7 cellular contexts compared by ENCODE assay signal in genomic region chr22:44619560-44620128, GRCh38.
DNase-seq lines count a peak whose midpoint lies in the region; ATAC-seq, FAIRE-seq and TF ChIP-seq lines count a peak whose summit lies in the region.
"Not testable (repeated sequence)": the region's sequence is repeated elsewhere in the genome, so short reads cannot be mapped to it uniquely, and the experiment has no call there.

No MANE protein-coding gene starts in this region.

- TF ChIP-seq CTCF in IMR-90 (conservative IDR thresholded peaks at IDR 0.05; ENCODE audit: low read depth, low read length); astrocyte (IDR thresholded peaks at IDR 0.05; ENCODE audit: insufficient read depth, low read depth, low read length); neural progenitor cell (IDR thresholded peaks at IDR 0.05): not testable (repeated sequence)

- H3K14ac ChIP-seq in IMR-90 (replicated peaks; ENCODE audit: low read depth, low read length), result not testable (repeated sequence)

- CTCF ChIA-PET in CD8-positive, alpha-beta memory T cell (lab: Charles Lee); IMR-90 (lab: Yijun Ruan, JAX): not testable (repeated sequence)

- peaks cover 12% of the 10 kb centered on the region for H3K9me1 ChIP-seq in IMR-90 (ENCODE audit: insufficient read depth, low read length)

- not testable (repeated sequence) for H2BK120ac ChIP-seq in IMR-90 (ENCODE audit: low read depth, low read length)

- H3K36me3 ChIP-seq in CD8-positive, alpha-beta memory T cell (ENCODE audit: insufficient read depth, low read length); IMR-90 (ENCODE audit: control insufficient read depth, insufficient read depth, low read length); astrocyte (ENCODE audit: insufficient read depth, low read length); effector memory CD4-positive, alpha-beta T cell (ENCODE audit: control insufficient read depth, insufficient read depth, low read length); neural progenitor cell; skeletal muscle satellite cell (ENCODE audit: insufficient read depth, low read length): not testable (repeated sequence)

- not testable (repeated sequence) for TF ChIP-seq RAD21 in IMR-90 (IDR thresholded peaks at IDR 0.05; ENCODE audit: low read length)

- POLR2A ChIA-PET in CD8-positive, alpha-beta memory T cell (lab: Charles Lee); IMR-90 (lab: Charles Lee; ENCODE audit: unreplicated experiment): not testable (repeated sequence)

- H3F3A ChIP-seq in neural progenitor cell (ENCODE audit: low read depth), result peaks cover 11% of the 10 kb centered on the region

- BruUV-seq in IMR-90 (replicated peaks; lab: Mats Ljungman, UMichigan), result not testable (repeated sequence)

- not testable (repeated sequence) for H3K9ac ChIP-seq in IMR-90 (ENCODE audit: low read depth, low read length); neural progenitor cell; skeletal muscle satellite cell (ENCODE audit: low read depth, low read length)
- peak overlapping the region; percentile 46 for H3K9ac ChIP-seq in astrocyte (ENCODE audit: low read length)

- not testable (repeated sequence) for H3K4me3 Mint-ChIP-seq in CD8-positive, alpha-beta memory T cell; astrocyte (ENCODE audit: unreplicated experiment); neural progenitor cell

- H2BK15ac ChIP-seq in IMR-90 (ENCODE audit: low read depth, low read length), result not testable (repeated sequence)

- not testable (repeated sequence) for H3K27me3 ChIP-seq in CD8-positive, alpha-beta memory T cell (ENCODE audit: insufficient read depth, low read length, poor library complexity, severe bottlenecking); IMR-90 (ENCODE audit: control insufficient read depth, insufficient read depth, low read length); astrocyte (ENCODE audit: insufficient read depth, low read length); effector memory CD4-positive, alpha-beta T cell (replicated peaks; ENCODE audit: control insufficient read depth, insufficient read depth, low read length, poor library complexity, severe bottlenecking); neural progenitor cell; skeletal muscle satellite cell (ENCODE audit: control insufficient read depth, insufficient read depth, low read length)

- not testable (repeated sequence) for TF ChIP-seq POLR2A in IMR-90 (IDR thresholded peaks at IDR 0.05; ENCODE audit: low read depth, low read length)

- not testable (repeated sequence) for H3K4me2 ChIP-seq in IMR-90 (ENCODE audit: low read depth, low read length); neural progenitor cell
- H3K4me2 ChIP-seq in astrocyte (ENCODE audit: low read length), result peak overlapping the region; percentile 59
- H3K4me2 ChIP-seq in skeletal muscle satellite cell (ENCODE audit: low read length), result peak overlapping the region; percentile 55

- not testable (repeated sequence) for H3K27ac Mint-ChIP-seq in CD8-positive, alpha-beta memory T cell; astrocyte (ENCODE audit: unreplicated experiment); neural progenitor cell

- not testable (repeated sequence) for FAIRE-seq in astrocyte (lab: Jason Lieb, UNC)

- peak overlapping the region; percentile 41 for H3K4me3 ChIP-seq in CD8-positive, alpha-beta memory T cell (ENCODE audit: low read length)
- not testable (repeated sequence) for H3K4me3 ChIP-seq in IMR-90 (ENCODE audit: insufficient read depth, low read depth, low read length); astrocyte (ENCODE audit: insufficient read depth, low read depth, low read length); effector memory CD4-positive, alpha-beta T cell (ENCODE audit: insufficient read depth, low read depth, low read length, poor library complexity, severe bottlenecking); neural progenitor cell
- H3K4me3 ChIP-seq in skeletal muscle satellite cell (ENCODE audit: low read length), result peak overlapping the region; percentile 13

- H4K8ac ChIP-seq in IMR-90 (ENCODE audit: low read depth in 2 of 2, low read length in 2 of 2), result 0 out of 4 replicates have a peak overlapping the region, but pooled peaks of 1 of the 2 experiments have one; percentile 10

- peak overlapping the region; percentile 42 for H2AK9ac ChIP-seq in IMR-90 (replicated peaks; ENCODE audit: low read depth, low read length, poor library complexity)

- not testable (repeated sequence) for ATAC-seq in IMR-90 (ENCODE audit: low read depth); left ventricle myocardium superior

- in situ Hi-C loops in IMR-90 (cut with MboI; ENCODE audit: low sequenced_read_pairs), result loop anchor here (5.0 to 10.0 kb wide), 2 partner anchors 305 to 532 kb away; partner anchors contain the start of gene SHISAL1

- not testable (repeated sequence) for H3K9me3 ChIP-seq in CD8-positive, alpha-beta memory T cell (ENCODE audit: low read length); IMR-90 (ENCODE audit: control insufficient read depth, insufficient read depth, low read length); astrocyte (ENCODE audit: insufficient read depth, low read depth, low read length); effector memory CD4-positive, alpha-beta T cell (ENCODE audit: control insufficient read depth, low read length); neural progenitor cell (ENCODE audit: low read depth); skeletal muscle satellite cell (replicated peaks; ENCODE audit: low read length)

- peak overlapping the region; percentile 64 for H3K27ac ChIP-seq in CD8-positive, alpha-beta memory T cell (ENCODE audit: low read depth, low read length)
- not testable (repeated sequence) for H3K27ac ChIP-seq in IMR-90 (ENCODE audit: insufficient read depth, low read length); astrocyte (ENCODE audit: low read depth, low read length); neural progenitor cell
- peak overlapping the region; percentile 26 for H3K27ac ChIP-seq in effector memory CD4-positive, alpha-beta T cell (ENCODE audit: insufficient read depth, low read length, poor library complexity, severe bottlenecking)

- not testable (repeated sequence) for H3K36me3 Mint-ChIP-seq in CD8-positive, alpha-beta memory T cell; astrocyte (ENCODE audit: low read depth, unreplicated experiment); neural progenitor cell

- H3K4me1 ChIP-seq in CD8-positive, alpha-beta memory T cell (ENCODE audit: insufficient read depth, low read length), result peaks cover 26% of the 10 kb centered on the region
- not testable (repeated sequence) for H3K4me1 ChIP-seq in IMR-90 (ENCODE audit: control insufficient read depth, insufficient read depth, low read length); astrocyte (ENCODE audit: insufficient read depth, low read length); skeletal muscle satellite cell (ENCODE audit: control insufficient read depth, insufficient read depth, low read length)
- H3K4me1 ChIP-seq in effector memory CD4-positive, alpha-beta T cell (ENCODE audit: control insufficient read depth, insufficient read depth, low read length, poor library complexity, severe bottlenecking), result peaks cover 13% of the 10 kb centered on the region
- peaks cover 26% of the 10 kb centered on the region for H3K4me1 ChIP-seq in neural progenitor cell

- not testable (repeated sequence) for H3K23ac ChIP-seq in IMR-90 (ENCODE audit: low read depth, low read length)

- WGBS in IMR-90 (ENCODE audit: extremely low coverage in 2 of 2, insufficient read length in 1 of 2), 2 experiments, result 87 to 100% methylated on average over 1 to 7 of the region's 16 CpGs

- not testable (repeated sequence) for DNase-seq in CD8-positive, alpha-beta memory T cell; IMR-90; effector memory CD4-positive, alpha-beta T cell; neural progenitor cell (ENCODE audit: low spot score)
- DNase-seq in astrocyte (ENCODE audit: low read depth) (peak; percentile 45), left ventricle myocardium superior (peak; percentile 46)

- H3K56ac ChIP-seq in IMR-90 (ENCODE audit: extremely low read depth, insufficient read depth, low read length), result not testable (repeated sequence)

- intact Hi-C loops in IMR-90 (cut with micrococcal nuclease), result loop anchor here (5.0 kb wide), 2 partner anchors 122 to 267 kb away; partner anchors contain the start of gene RTL6
- intact Hi-C loops in left ventricle myocardium superior (cut with micrococcal nuclease), result loop anchor here (10.0 kb wide), 1 partner anchor 625 kb away; no protein-coding TSS in a partner anchor

- H2AK5ac ChIP-seq in IMR-90 (ENCODE audit: low read depth, low read length), result peak overlapping the region; percentile 96

- H3K9me3 Mint-ChIP-seq in CD8-positive, alpha-beta memory T cell; astrocyte (ENCODE audit: unreplicated experiment); neural progenitor cell: not testable (repeated sequence)

- not testable (repeated sequence) for H4K91ac ChIP-seq in IMR-90 (ENCODE audit: insufficient read depth, low read depth, low read length)

- H3K4ac ChIP-seq in IMR-90 (ENCODE audit: low read depth, low read length), result peak overlapping the region; percentile 61; the same call in 1 of the 2 replicates

- H3K79me2 ChIP-seq in astrocyte (ENCODE audit: insufficient read depth, low read length); neural progenitor cell (ENCODE audit: low read depth): not testable (repeated sequence)

- not testable (repeated sequence) for H3K79me1 ChIP-seq in IMR-90 (ENCODE audit: low read depth in 1 of 2, low read length in 2 of 2)

- H3K18ac ChIP-seq in IMR-90 (ENCODE audit: low read depth, low read length), result not testable (repeated sequence)

- peaks cover 7 to 13% (median 8%) of the 10 kb centered on the region in 3 donors for H3K4me1 Mint-ChIP-seq in CD8-positive, alpha-beta memory T cell
- H3K4me1 Mint-ChIP-seq in astrocyte (ENCODE audit: low read depth, unreplicated experiment), result not testable (repeated sequence)
- H3K4me1 Mint-ChIP-seq in neural progenitor cell, result peaks cover 38% of the 10 kb centered on the region

- not testable (repeated sequence) for H4K5ac ChIP-seq in IMR-90 (ENCODE audit: low read depth, low read length)

- H2AFZ ChIP-seq in IMR-90 (replicated peaks; ENCODE audit: low read length, poor library complexity), result peak overlapping the region; percentile 71
- peak overlapping the region; percentile 69 for H2AFZ ChIP-seq in astrocyte (ENCODE audit: low read depth, low read length)
- H2AFZ ChIP-seq in neural progenitor cell (replicated peaks), result peak overlapping the region; percentile 7

- not testable (repeated sequence) for H3K27me3 Mint-ChIP-seq in CD8-positive, alpha-beta memory T cell; neural progenitor cell (ENCODE audit: insufficient read depth, low read depth)
- peaks cover 21% of the 10 kb centered on the region for H3K27me3 Mint-ChIP-seq in astrocyte (ENCODE audit: low read depth, unreplicated experiment)

- not testable (repeated sequence) for H2BK20ac ChIP-seq in IMR-90 (ENCODE audit: low read depth, low read length)

- H4K20me1 ChIP-seq in IMR-90 (ENCODE audit: insufficient read depth, low read length); astrocyte (ENCODE audit: insufficient read depth, low read length); neural progenitor cell (ENCODE audit: low read depth): not testable (repeated sequence)

- dilution Hi-C loops in IMR-90 (cut with HindIII; ENCODE audit: low sequenced_read_pairs, unreplicated experiment), result not testable (repeated sequence)

- peak overlapping the region; percentile 68 for H2BK5ac ChIP-seq in IMR-90 (ENCODE audit: low read depth, low read length, poor library complexity, severe bottlenecking)

Comparison
In these comparisons a context has a peak if more than half of its experiments do, and no peak if none do; other contexts are left out.
1. H2AFZ ChIP-seq: peak in every context shown above with its lines; median percentile 71 in IMR-90; 69 in astrocyte; 7 in neural progenitor cell.